ENCODE assay signal across 21 cellular contexts in the genomic region with DNA sequence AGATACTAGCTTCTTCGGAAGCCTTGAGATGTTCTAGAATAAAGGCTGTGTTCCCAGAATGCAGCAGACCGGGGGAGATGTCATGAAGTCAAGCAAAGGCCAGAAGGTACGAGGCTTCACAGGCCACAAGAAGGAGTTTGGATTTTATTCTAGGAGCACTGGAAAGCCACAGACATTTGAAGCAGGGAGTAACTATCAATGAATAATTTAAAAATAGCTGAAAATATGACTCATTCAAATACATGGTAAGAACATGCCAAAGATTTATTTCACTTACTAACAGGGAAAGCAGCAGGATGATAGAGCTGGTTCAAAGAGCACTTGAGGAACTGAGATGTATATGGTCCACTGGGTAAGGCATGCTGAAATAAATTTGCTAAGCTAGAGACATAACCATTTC. TPM values are rescaled to one million over a fixed set of nuclear protein-coding genes. Genes with fewer than 3 reads are reported as not detected.
A peak's percentile ranks its signal among the peaks of the same experiment; 100 is the strongest.
DNase-seq lines count a peak whose midpoint lies in the region; TF ChIP-seq lines count a peak whose summit lies in the region.
"Had no signal": no experiment of that assay in that cellular context is flagged by ENCODE, and none has a peak within 500 bp of the region (broad histone marks: within the 10 kb centered on the region; RNA-seq: fewer than 3 reads in every experiment).

No MANE protein-coding gene starts in this region.

- H4K20me1 ChIP-seq in GM23248 (ENCODE audit: insufficient read depth) = no peaks in the 10 kb centered on the region

- no peak overlapping the region for H3K9ac ChIP-seq in GM23248

- H3K4me3 ChIP-seq in GM23248 (no peak overlapping the region), astrocyte of the cerebellum (ENCODE audit: low read depth, low read length) (no peak overlapping the region)
- H3K4me3 ChIP-seq: GM23338 had no signal

- no peak overlapping the region for H3K27ac Mint-ChIP-seq in type B pancreatic cell
- H3K27ac Mint-ChIP-seq: CD4-positive, CD25-positive, alpha-beta regulatory T cell; GM23338; H9 had no signal

- no peaks in the 10 kb centered on the region for H3K9me2 ChIP-seq in GM23248 (ENCODE audit: insufficient read depth)

- H3K27ac ChIP-seq in GM23248 = no peak overlapping the region

- H3K9me3 Mint-ChIP-seq in type B pancreatic cell = peaks cover 6% of the 10 kb centered on the region
- H3K9me3 Mint-ChIP-seq: GM23338, H9 had no signal

- WGBS in GM23248 (ENCODE audit: low coverage in 1 of 2, low lambda C conversion rate in 2 of 2, missing lambda C conversion rate in 2 of 2), 2 experiments = 26 to 29% methylated on average over 3 of the region's 3 CpGs

- no peaks in the 10 kb centered on the region for H3K36me3 ChIP-seq in GM23248 (ENCODE audit: low read depth)

- H3K79me2 ChIP-seq in GM23248 (ENCODE audit: insufficient read depth) = no peaks in the 10 kb centered on the region

- TF ChIP-seq CTCF in astrocyte of the cerebellum (IDR thresholded peaks at IDR 0.05; ENCODE audit: low read depth, low read length, missing control alignments) (no peak), type B pancreatic cell (conservative IDR thresholded peaks at IDR 0.05) (no peak)

- no peak overlapping the region for H2AFZ ChIP-seq in GM23248
- H2AFZ ChIP-seq: GM23338 had no signal

- no peak overlapping the region for H3K4me2 ChIP-seq in GM23248 (ENCODE audit: unreplicated experiment)
- H3K4me2 ChIP-seq: GM23338 had no signal

- H3F3A ChIP-seq in GM23248 (ENCODE audit: insufficient read depth) = no peaks in the 10 kb centered on the region

- peaks cover 4% of the 10 kb centered on the region; the same call in 1 of the 2 replicates for H3K27me3 ChIP-seq in GM23248 (replicated peaks; ENCODE audit: insufficient read depth)

- H3K36me3 Mint-ChIP-seq in type B pancreatic cell = no peaks in the 10 kb centered on the region
- H3K36me3 Mint-ChIP-seq: CD4-positive, CD25-positive, alpha-beta regulatory T cell had no signal

- peaks cover 3% of the 10 kb centered on the region for H3K27me3 Mint-ChIP-seq in type B pancreatic cell

- in situ Hi-C loops in GM23248 (cut with MboI) (no loop called here), astrocyte of the cerebellum (cut with HindIII; ENCODE audit: low sequenced_read_pairs) (no loop called here)

- no peaks in the 10 kb centered on the region for H3K9me3 ChIP-seq in GM23248 (ENCODE audit: low read depth)

- DNase-seq in GM23248 = peak; percentile 22
- DNase-seq in astrocyte of the cerebellum (ENCODE audit: low read depth) = peak; percentile 18
- DNase-seq in kidney tubule cell (ENCODE audit: low spot score) = peak; percentile 18
- DNase-seq in type B pancreatic cell (ENCODE audit: extremely low spot score, unreplicated experiment) = peak; percentile 1
- DNase-seq in NCI-H1105 treated with DMSO at 0.1 percent for 48 hours (lab: John Stamatoyannopoulos, UW) = no peak
- no peak for DNase-seq in NOMO-1 treated with DMSO at 0.1 percent for 48 hours (lab: John Stamatoyannopoulos, UW; ENCODE audit: unreplicated experiment)
- DNase-seq in CD1c-positive myeloid dendritic cell (ENCODE audit: extremely low spot score) = no peak
- DNase-seq: CD4-positive, CD25-positive, alpha-beta regulatory T cell; H9; Kasumi-1; NCI-H1105; NCI-H146; NCI-H1930; NCI-H2107; NCI-H446 treated with DMSO at 0.1 percent for 48 hours; NCI-H82; NK-92 treated with Interleukin-12 subunit alpha and Interleukin-12 subunit beta, amount 100 ng/mL, for 24 hours; RPMI8226; SHP77 had no signal

- H3K4me1 Mint-ChIP-seq in type B pancreatic cell (ENCODE audit: unreplicated experiment) = no peaks in the 10 kb centered on the region
- H3K4me1 Mint-ChIP-seq: CD4-positive, CD25-positive, alpha-beta regulatory T cell; GM23338; H9 had no signal

- no peak overlapping the region for H3K4me3 Mint-ChIP-seq in type B pancreatic cell
- H3K4me3 Mint-ChIP-seq: CD4-positive, CD25-positive, alpha-beta regulatory T cell; GM23338; H9 had no signal

- no peaks in the 10 kb centered on the region for H3K4me1 ChIP-seq in GM23248 (ENCODE audit: insufficient read depth)

RNA-seq across cellular contexts. Expression of a gene that starts 53.2 kb away (rescaled TPM):
- total RNA-seq in GM23248 (2014; rRNA removed; shearing (Covaris generic)) = 2.4 and 3.0 TPM in 2 replicates
- polyA plus RNA-seq in GM23248 (2016; fragmentation: Nextera tagmentation; extraction: Ambion mirVana) = 2.4 and 2.5 TPM in 2 replicates
- total RNA-seq in type B pancreatic cell (ENCODE audit: low replicate concordance) = 55.6 and 69.7 TPM in 2 replicates
- total RNA-seq: M059J had no signal
- polyA plus RNA-seq: CD4-positive, CD25-positive, alpha-beta regulatory T cell had no signal

Comparison
In these comparisons a context has a peak if more than half of its experiments do, and no peak if none do; other contexts are left out.
1. DNase-seq: peak in GM23248 (single experiment), astrocyte of the cerebellum (single experiment), kidney tubule cell (single experiment) and type B pancreatic cell (single experiment); none in NCI-H1105 treated with DMSO at 0.1 percent for 48 hours (single experiment), NOMO-1 treated with DMSO at 0.1 percent for 48 hours (single experiment) and CD1c-positive myeloid dendritic cell (single experiment).
2. RNA of a gene that starts 53.2 kb away (total RNA-seq): 55.6 to 69.7 TPM in type B pancreatic cell; 2.4 to 3.0 TPM in GM23248; every median in the first group is over 10 times any median in the second.